ENCODE assay signal across 34 cellular contexts in genomic region chr5:93904917-93905316, GRCh38.
"Had no signal": no experiment of that assay in that cellular context is flagged by ENCODE, and none has a peak within 500 bp of the region (broad histone marks: within the 10 kb centered on the region; RNA-seq: fewer than 3 reads in every experiment).

No MANE protein-coding gene starts in this region.

- H3K4me3 ChIP-seq: adrenal gland, body of pancreas, breast epithelium had no signal

- H3K4me1 ChIP-seq: adrenal gland, breast epithelium had no signal

- H3K9me3 ChIP-seq: adrenal gland, body of pancreas, breast epithelium had no signal

- FAIRE-seq: astrocyte, colon, TTC549 had no signal

- H3K27me3 ChIP-seq: adrenal gland, body of pancreas, brain microvascular endothelial cell, breast epithelium had no signal

- H3K27ac ChIP-seq: adrenal gland, body of pancreas, brain microvascular endothelial cell, breast epithelium, VCaP had no signal

- ATAC-seq: activated CD8-positive, alpha-beta T cell treated with anti-CD3 and anti-CD28 coated beads for 36 hours; activated naive CD4-positive, alpha-beta T cell treated with anti-CD3 and anti-CD28 coated beads, Interleukin-2, amount 50 U/mL, for 72 hours; activated T-cell treated with anti-CD3 and anti-CD28 coated beads, Interleukin-2, amount 50 U/mL, for 4 hours; activated T-cell treated with anti-CD3 and anti-CD28 coated beads, Interleukin-2, amount 50 U/mL, for 72 hours; activated T-helper 17 cell treated with anti-CD3 and anti-CD28 coated beads, Interleukin-2, amount 50 U/mL, for 72 hours; body of pancreas had no signal

- DNase-seq: activated B cell treated with CpG ODN at 0.5 μM for 24 hours; activated CD4-positive, alpha-beta memory T cell treated with anti-CD3 and anti-CD28 coated beads for 36 hours; activated CD4-positive, alpha-beta T cell treated with anti-CD3 and anti-CD28 coated beads for 4 hours; activated CD4-positive, alpha-beta T cell treated with anti-CD3 and anti-CD28 coated beads, Interleukin-2, amount 10 ng/mL, durations not matched to agents 24 days and 14 days; activated CD4-positive, alpha-beta T cell treated with anti-CD3 and anti-CD28 coated beads, Interleukin-2, amount 50 U/mL, for 1 hour; activated CD4-positive, alpha-beta T cell treated with anti-CD3 and anti-CD28 coated beads, Interleukin-2, amount 50 U/mL, for 4 hours; activated CD4-positive, CD25-positive, alpha-beta regulatory T cell treated with anti-CD3 and anti-CD28 coated beads, Interleukin-2, amount 50 U/mL, for 72 hours; activated CD8-positive, alpha-beta memory T cell treated with anti-CD3 and anti-CD28 coated beads, Interleukin-2, amount 50 U/mL, for 4 hours; activated CD8-positive, alpha-beta T cell treated with anti-CD3 and anti-CD28 coated beads for 36 hours; activated effector memory CD4-positive, alpha-beta T cell treated with anti-CD3 and anti-CD28 coated beads, Interleukin-2, amount 50 U/mL, for 16 hours; activated gamma-delta T cell treated with Interleukin-2 at 50 U/mL for 16 hours; activated naive CD4-positive, alpha-beta T cell; activated naive CD4-positive, alpha-beta T cell treated with anti-CD3 and anti-CD28 coated beads for 36 hours; activated naive CD4-positive, alpha-beta T cell treated with anti-CD3 and anti-CD28 coated beads, Interleukin-2, amount 50 U/mL, for 16 hours; activated naive CD8-positive, alpha-beta T cell treated with anti-CD3 and anti-CD28 coated beads for 36 hours; activated T-cell treated with anti-CD3 and anti-CD28 coated beads for 4 hours; activated T-cell treated with anti-CD3 and anti-CD28 coated beads, Interleukin-2, amount 50 U/mL, for 1 hour; activated T-cell treated with anti-CD3 and anti-CD28 coated beads, Interleukin-2, amount 50 U/mL, for 4 hours; activated T-cell treated with anti-CD3 and anti-CD28 coated beads, Interleukin-2, amount 50 U/mL, for 72 hours; adrenal gland; amniotic stem cell; aorta; body of pancreas; brain microvascular endothelial cell; central memory CD4-positive, alpha-beta T cell; T-helper 2 cell; T-helper 9 cell had no signal

- H3K36me3 ChIP-seq: adrenal gland, brain microvascular endothelial cell, breast epithelium had no signal
